In the genomic region with DNA sequence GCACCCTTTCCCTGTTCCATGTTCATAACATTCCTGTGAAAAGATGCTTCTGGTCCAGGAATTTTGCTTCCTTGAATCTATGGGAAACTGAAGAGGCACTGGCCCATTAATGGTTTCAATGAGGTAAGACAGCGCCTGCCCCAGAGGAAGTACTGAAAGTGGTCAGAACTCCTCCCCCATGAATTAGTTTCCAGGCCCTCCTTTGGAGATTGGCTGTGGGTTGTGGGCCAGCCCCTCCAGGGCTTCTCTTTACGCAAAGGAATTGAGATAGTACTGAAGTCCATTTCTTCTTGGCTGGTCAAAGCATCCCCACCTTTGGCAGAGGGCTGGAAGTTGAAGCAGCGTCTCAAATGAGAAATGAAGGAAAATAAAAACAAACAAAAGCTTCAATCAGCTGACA, we compare ENCODE assay signal across 24 cellular contexts.
"Had no signal": no experiment of that assay in that cellular context is flagged by ENCODE, and none has a peak within 500 bp of the region (broad histone marks: within the 10 kb centered on the region; RNA-seq: fewer than 3 reads in every experiment).

No MANE protein-coding gene starts in this region.

- H3K9me3 ChIP-seq: colonic mucosa, esophagus squamous epithelium, gastrocnemius medialis, heart right ventricle, left lung, lower lobe of right lung, mucosa of descending colon had no signal

- H3K36me3 Mint-ChIP-seq: mesothelial cell of epicardium, naive B cell had no signal

- H3K27ac Mint-ChIP-seq: dendritic cell treated with granulocyte-macrophage colony-stimulating factor and Interleukin-4, amounts not matched to agents 40 ng/mL and 50 ng/mL, for 4 days; effector memory CD8-positive, alpha-beta T cell; endodermal cell; mesothelial cell of epicardium; naive B cell had no signal

- H3K4me3 Mint-ChIP-seq: dendritic cell treated with granulocyte-macrophage colony-stimulating factor and Interleukin-4, amounts not matched to agents 40 ng/mL and 50 ng/mL, for 4 days; effector memory CD8-positive, alpha-beta T cell; endodermal cell; mesothelial cell of epicardium had no signal

- H3K4me1 ChIP-seq: colonic mucosa, esophagus squamous epithelium, gastrocnemius medialis, heart right ventricle, left lung, lower lobe of right lung had no signal

- H3K27me3 ChIP-seq: colonic mucosa, gastrocnemius medialis had no signal

- H3K9me3 Mint-ChIP-seq: dendritic cell treated with granulocyte-macrophage colony-stimulating factor and Interleukin-4, amounts not matched to agents 40 ng/mL and 50 ng/mL, for 4 days; effector memory CD8-positive, alpha-beta T cell; endodermal cell had no signal

- H3K36me3 ChIP-seq: colonic mucosa, esophagus squamous epithelium, gastrocnemius medialis, heart right ventricle, left lung, lower lobe of right lung had no signal

- H3K4me3 ChIP-seq: colonic mucosa, esophagus squamous epithelium, gastrocnemius medialis, heart right ventricle, left lung, lower lobe of right lung, mucosa of descending colon had no signal

- ATAC-seq: effector memory CD8-positive, alpha-beta T cell; esophagus mucosa; gastrocnemius medialis; heart right ventricle; left cardiac atrium; left lung; left ventricle myocardium superior; lower lobe of right lung; mucosa of descending colon had no signal

- H3K4me1 Mint-ChIP-seq: endodermal cell, mesothelial cell of epicardium, naive B cell had no signal

- H3K27ac ChIP-seq: colonic mucosa, epithelial cell of prostate, esophagus squamous epithelium, gastrocnemius medialis, heart right ventricle, left lung, lower lobe of right lung had no signal

- DNase-seq: colonic mucosa; cortex of kidney; effector CD8-positive, alpha-beta T cell; effector memory CD8-positive, alpha-beta T cell; endodermal cell; erythroblast; esophagus squamous epithelium; foreskin melanocyte; gastrocnemius medialis; glutamatergic neuron; head of caudate nucleus; heart right ventricle; hippocampal formation; left cardiac atrium; left lung; left ventricle myocardium superior; lower lobe of right lung; mesenchymal stem cell; mucosa of descending colon; naive B cell had no signal
